ENCODE assay signal across 22 cellular contexts in genomic region chr4:127498366-127498765, GRCh38.
A peak's percentile ranks its signal among the peaks of the same experiment; 100 is the strongest.
DNase-seq lines count a peak whose midpoint lies in the region; ATAC-seq and TF ChIP-seq lines count a peak whose summit lies in the region.
"Had no signal": no experiment of that assay in that cellular context is flagged by ENCODE, and none has a peak within 500 bp of the region (broad histone marks: within the 10 kb centered on the region; RNA-seq: fewer than 3 reads in every experiment).

No MANE protein-coding gene starts in this region.

- in situ Hi-C loops in GM13977 (cut with MboI; ENCODE audit: low pct_unique_long_range_greater_than_20kb, low sequenced_read_pairs, unreplicated experiment): no loop called here

- peaks cover 4% of the 10 kb centered on the region for H3K4me1 Mint-ChIP-seq in activated CD8-positive, alpha-beta memory T cell treated with anti-CD3 and anti-CD28 coated beads, Interleukin-2, amount 10 ng/mL, durations not matched to agents 7 days and 5 days
- H3K4me1 Mint-ChIP-seq: CD8-positive, alpha-beta memory T cell had no signal

- H3K4me3 Mint-ChIP-seq in activated CD8-positive, alpha-beta memory T cell treated with anti-CD3 and anti-CD28 coated beads, Interleukin-2, amount 10 ng/mL, durations not matched to agents 7 days and 5 days: no peak overlapping the region
- H3K4me3 Mint-ChIP-seq: CD14-positive monocyte; CD4-positive, alpha-beta T cell; CD8-positive, alpha-beta memory T cell had no signal

- no peak overlapping the region for H3K27ac ChIP-seq in dorsolateral prefrontal cortex
- H3K27ac ChIP-seq: 22Rv1; BLaER1 treated with 17β-estradiol and CSF1 and Interleukin-3, amounts not matched to agents 10 nM and 100 nM had no signal

- peaks cover 0 to 9% (median 0%) of the 10 kb centered on the region in 45 donors for H3K27me3 ChIP-seq in dorsolateral prefrontal cortex
- H3K27me3 ChIP-seq: BE2C; BLaER1 treated with 17β-estradiol and CSF1 and Interleukin-3, amounts not matched to agents 10 nM and 100 nM had no signal

- peak; percentile 8 for DNase-seq in NCI-H446 treated with DMSO at 0.1 percent for 48 hours (lab: John Stamatoyannopoulos, UW)
- no peak for DNase-seq in NCI-H446 (lab: John Stamatoyannopoulos, UW)
- peak; percentile 27 for DNase-seq in fibroblast of mammary gland (ENCODE audit: low read depth)
- peak; percentile 64 for DNase-seq in fibroblast of the conjunctiva (ENCODE audit: low read depth)
- no peak for DNase-seq in GM13977 (ENCODE audit: low spot score)
- no peak for DNase-seq in AG08395 (ENCODE audit: low spot score)
- DNase-seq in activated CD8-positive, alpha-beta memory T cell treated with anti-CD3 and anti-CD28 coated beads, Interleukin-2, amount 10 ng/mL, durations not matched to agents 7 days and 5 days: no peak
- DNase-seq in dorsolateral prefrontal cortex: no peak
- DNase-seq: AML-193; BE2C; CD4-positive, alpha-beta T cell; CD8-positive, alpha-beta memory T cell; DMS 273 treated with DMSO at 0.1 percent for 48 hours; DMS79; EL; GDM1; H7; HCEC 1CT had no signal

- intact Hi-C loops in dorsolateral prefrontal cortex (cut with DNase I): no loop called here

- no peak for ATAC-seq in activated CD8-positive, alpha-beta memory T cell treated with anti-CD3 and anti-CD28 coated beads, Interleukin-2, amount 10 ng/mL, durations not matched to agents 7 days and 5 days
- ATAC-seq: GM12878 had no signal

- no peak overlapping the region for H3K27ac Mint-ChIP-seq in activated CD8-positive, alpha-beta memory T cell treated with anti-CD3 and anti-CD28 coated beads, Interleukin-2, amount 10 ng/mL, durations not matched to agents 7 days and 5 days
- H3K27ac Mint-ChIP-seq: CD14-positive monocyte; CD4-positive, alpha-beta T cell; CD8-positive, alpha-beta memory T cell had no signal

- no peaks in the 10 kb centered on the region for H3K36me3 Mint-ChIP-seq in activated CD8-positive, alpha-beta memory T cell treated with anti-CD3 and anti-CD28 coated beads, Interleukin-2, amount 10 ng/mL, durations not matched to agents 7 days and 5 days
- H3K36me3 Mint-ChIP-seq: CD14-positive monocyte; CD8-positive, alpha-beta memory T cell had no signal

- CTCF ChIA-PET in activated CD8-positive, alpha-beta memory T cell treated with anti-CD3 and anti-CD28 coated beads, Interleukin-2, amount 10 ng/mL, durations not matched to agents 7 days and 5 days (lab: Charles Lee): no interaction called here

- no peaks in the 10 kb centered on the region for H3K27me3 Mint-ChIP-seq in activated CD8-positive, alpha-beta memory T cell treated with anti-CD3 and anti-CD28 coated beads, Interleukin-2, amount 10 ng/mL, durations not matched to agents 7 days and 5 days

- no peak overlapping the region for H3K4me3 ChIP-seq in fibroblast of mammary gland (ENCODE audit: control insufficient read depth, low read depth, low read length)
- H3K4me3 ChIP-seq in dorsolateral prefrontal cortex: no peak overlapping the region
- H3K4me3 ChIP-seq: BLaER1 treated with 17β-estradiol and CSF1 and Interleukin-3, amounts not matched to agents 10 nM and 100 nM; GM12878 had no signal

- TF ChIP-seq CTCF in fibroblast of mammary gland (conservative IDR thresholded peaks at IDR 0.05; ENCODE audit: control insufficient read depth, insufficient read depth, low read depth, low read length) (no peak), GM13977 (IDR thresholded peaks at IDR 0.05; ENCODE audit: extremely low read depth, insufficient read depth, missing control alignments) (no peak), dorsolateral prefrontal cortex (IDR thresholded peaks at IDR 0.05 in 54 of 56, conservative IDR thresholded peaks at IDR 0.05 in 2 of 56; ENCODE audit: low read depth in 1 of 56, partially characterized antibody in 56 of 56) (no peak)

- H3K9me3 Mint-ChIP-seq in activated CD8-positive, alpha-beta memory T cell treated with anti-CD3 and anti-CD28 coated beads, Interleukin-2, amount 10 ng/mL, durations not matched to agents 7 days and 5 days (ENCODE audit: low read depth): no peaks in the 10 kb centered on the region

Comparison
In these comparisons a context has a peak if more than half of its experiments do, and no peak if none do; other contexts are left out.
1. DNase-seq: peak in NCI-H446 treated with DMSO at 0.1 percent for 48 hours (single experiment), fibroblast of mammary gland (single experiment) and fibroblast of the conjunctiva (single experiment); none in NCI-H446 (0 of 2), GM13977 (single experiment), AG08395 (single experiment), activated CD8-positive, alpha-beta memory T cell treated with anti-CD3 and anti-CD28 coated beads, Interleukin-2, amount 10 ng/mL, durations not matched to agents 7 days and 5 days (single experiment) and dorsolateral prefrontal cortex (0 of 10).